10 cellular contexts compared by ENCODE assay signal in the genomic region with DNA sequence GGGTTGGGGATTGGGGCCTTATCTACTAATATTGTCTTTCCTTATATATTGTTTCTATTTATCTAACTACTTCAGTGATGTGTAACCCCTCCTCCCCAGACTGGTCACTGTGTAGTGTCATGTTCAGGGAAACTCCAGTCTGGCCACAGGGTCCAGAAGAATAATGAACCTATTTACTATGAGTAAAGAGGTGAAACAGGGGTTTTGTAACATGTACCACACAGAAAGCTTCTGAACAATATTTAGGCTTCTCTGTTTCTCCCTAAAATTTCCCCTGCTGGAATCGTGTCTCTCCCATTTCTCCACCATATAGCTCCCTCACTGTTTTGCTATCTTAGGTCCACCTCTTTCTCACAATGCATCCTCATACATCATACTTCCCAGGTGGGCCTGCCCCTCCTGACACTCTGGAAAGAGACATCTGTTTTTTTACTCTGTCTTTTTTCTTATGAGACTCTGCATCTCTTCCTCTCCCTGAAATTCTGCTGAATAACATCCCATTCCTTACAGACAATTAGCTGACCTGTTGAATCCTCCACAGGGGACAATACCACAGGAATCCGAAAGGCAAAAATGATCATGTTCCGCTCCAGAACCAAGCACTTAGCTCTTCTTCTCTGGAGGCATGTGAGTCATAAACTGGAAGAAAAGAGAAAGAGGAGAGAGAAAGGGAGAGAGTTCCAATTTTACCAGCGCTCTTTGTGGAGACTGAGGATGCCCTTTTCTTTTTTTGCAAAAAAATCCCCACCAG.
DNase-seq lines count a peak whose midpoint lies in the region; ATAC-seq, FAIRE-seq and TF ChIP-seq lines count a peak whose summit lies in the region.
"Had no signal": no experiment of that assay in that cellular context is flagged by ENCODE, and none has a peak within 500 bp of the region (broad histone marks: within the 10 kb centered on the region; RNA-seq: fewer than 3 reads in every experiment).

No MANE protein-coding gene starts in this region.

- TF ChIP-seq CTCF in natural killer cell (IDR thresholded peaks at IDR 0.05) (no peak), H9 (conservative IDR thresholded peaks at IDR 0.05) (no peak)

- H2BK120ac ChIP-seq in H9 (ENCODE audit: low read depth, low read length, poor library complexity, severe bottlenecking): no peak overlapping the region

- FAIRE-seq in small intestine (lab: Jason Lieb, UNC): no peak

- no peak overlapping the region for H3K23ac ChIP-seq in H9 (ENCODE audit: insufficient read length, low read depth, low read length)

- H3K4me1 ChIP-seq in H9 (ENCODE audit: insufficient read depth, low read length) (no peaks in the 10 kb centered on the region), small intestine (ENCODE audit: control insufficient read depth in 2 of 2, insufficient read depth in 1 of 2, low read depth in 1 of 2, low read length in 1 of 2) (no peaks in the 10 kb centered on the region)

- no peak overlapping the region for H3K56ac ChIP-seq in H9 (ENCODE audit: insufficient read length, low read depth, low read length)

- H3K9ac ChIP-seq in H9 (ENCODE audit: extremely low read depth, insufficient read length, low read length): no peak overlapping the region

- H3K27ac Mint-ChIP-seq in natural killer cell: no peak overlapping the region
- no peak overlapping the region for H3K27ac Mint-ChIP-seq in H9

- no peaks in the 10 kb centered on the region for H3K36me3 Mint-ChIP-seq in natural killer cell
- no peaks in the 10 kb centered on the region for H3K36me3 Mint-ChIP-seq in H9 (ENCODE audit: insufficient read depth in 1 of 3, low read depth in 3 of 3)

- no peak overlapping the region for H3K4me2 ChIP-seq in H9 (ENCODE audit: insufficient read depth, insufficient read length, low read length)

- no peaks in the 10 kb centered on the region for H3K23me2 ChIP-seq in H9 (ENCODE audit: insufficient read length, low read depth, low read length, poor library complexity, severe bottlenecking)

- no peak overlapping the region for H3T11ph ChIP-seq in H9 (ENCODE audit: low read length)

- intact Hi-C loops in natural killer cell (cut with micrococcal nuclease): no loop called here

- H3K4me3 Mint-ChIP-seq in natural killer cell (no peak overlapping the region), H9 (no peak overlapping the region)
- H3K4me3 Mint-ChIP-seq: nephron progenitor cell had no signal

- H2BK12ac ChIP-seq in H9 (ENCODE audit: insufficient read length, low read depth, low read length): no peak overlapping the region

- ATAC-seq in GM18511 (IDR thresholded peaks at IDR 0.05; ENCODE audit: unreplicated experiment) (peak; percentile 83), natural killer cell (peak in 2 of 3 donors; percentile 53 to 61)

- H2BK15ac ChIP-seq in H9 (ENCODE audit: low read depth, low read length): no peak overlapping the region

- no CpG with 5 or more reads among the region's 4 CpGs for WGBS in H9 (ENCODE audit: extremely low coverage, insufficient read length, low lambda C conversion rate)
- WGBS in small intestine, 3 donors: 85 to 90% (median 88%) methylated on average over 4 of the region's 4 CpGs

- H4K20me1 ChIP-seq in H9 (ENCODE audit: control insufficient read depth, insufficient read depth, insufficient read length): no peaks in the 10 kb centered on the region

- no peak overlapping the region for H2BK20ac ChIP-seq in H9 (ENCODE audit: low read depth, low read length, poor library complexity, severe bottlenecking)

- H2AFZ ChIP-seq in H9 (ENCODE audit: low read length): no peak overlapping the region

- no peak overlapping the region for H3K4ac ChIP-seq in H9 (ENCODE audit: low read depth, low read length)

- no peak overlapping the region for H2BK5ac ChIP-seq in H9 (ENCODE audit: insufficient read length, low read length)

- H3K4me3 ChIP-seq in small intestine (ENCODE audit: low read depth in 1 of 2, low read length in 2 of 2): no peak overlapping the region

- H3K9me3 Mint-ChIP-seq in natural killer cell: no peaks in the 10 kb centered on the region
- no peaks in the 10 kb centered on the region for H3K9me3 Mint-ChIP-seq in H9
- H3K9me3 Mint-ChIP-seq: nephron progenitor cell had no signal

- H4K8ac ChIP-seq in H9 (replicated peaks; ENCODE audit: insufficient read length, low read depth, low read length): no peak overlapping the region

- no peak overlapping the region for H3K18ac ChIP-seq in H9 (ENCODE audit: insufficient read length, low read depth, low read length)

- no peaks in the 10 kb centered on the region for H3K36me3 ChIP-seq in small intestine (ENCODE audit: control insufficient read depth in 2 of 2, insufficient read depth in 2 of 2, low read length in 2 of 2)

- no peaks in the 10 kb centered on the region for H3K27me3 Mint-ChIP-seq in natural killer cell (ENCODE audit: low read depth in 2 of 2)
- no peaks in the 10 kb centered on the region for H3K27me3 Mint-ChIP-seq in H9 (ENCODE audit: low read depth)

- no peak overlapping the region for H2AK5ac ChIP-seq in H9 (ENCODE audit: insufficient read length, low read length)

- H3K27me3 ChIP-seq in H9 (ENCODE audit: insufficient read depth, low read length): no peaks in the 10 kb centered on the region
- no peaks in the 10 kb centered on the region for H3K27me3 ChIP-seq in small intestine (ENCODE audit: control insufficient read depth in 2 of 2, insufficient read depth in 2 of 2, low read length in 2 of 2)

- no peaks in the 10 kb centered on the region for H3K79me1 ChIP-seq in H9 (ENCODE audit: insufficient read depth, low read depth, low read length, poor library complexity, severe bottlenecking)

- H3K14ac ChIP-seq in H9 (ENCODE audit: insufficient read depth, low read length): no peak overlapping the region

- H4K91ac ChIP-seq in H9 (ENCODE audit: insufficient read length, low read depth, low read length): no peak overlapping the region

- H3K79me2 ChIP-seq in H9 (ENCODE audit: insufficient read depth, low read length): no peaks in the 10 kb centered on the region

- H3K4me1 Mint-ChIP-seq in natural killer cell: peaks cover 4 to 7% of the 10 kb centered on the region in 2 donors
- peaks cover 2% of the 10 kb centered on the region in 2 experiments; a peak in 2 of 4 replicates for H3K4me1 Mint-ChIP-seq in H9

- no peaks in the 10 kb centered on the region for H3K9me3 ChIP-seq in H9 (ENCODE audit: control insufficient read depth, low read depth, low read length)
- H3K9me3 ChIP-seq in small intestine (ENCODE audit: control insufficient read depth, low read depth): no peaks in the 10 kb centered on the region

- no peak overlapping the region for H4K5ac ChIP-seq in H9 (ENCODE audit: insufficient read length, low read depth, low read length)

- no peak overlapping the region for H3K27ac ChIP-seq in H9 (ENCODE audit: insufficient read length, low read depth, low read length)
- H3K27ac ChIP-seq in small intestine (ENCODE audit: low read depth in 1 of 2, low read length in 1 of 2): no peak overlapping the region

- peak; percentile 31 for DNase-seq in H4 (ENCODE audit: low spot score)
- DNase-seq in HK-2 (ENCODE audit: unreplicated experiment): peak; percentile 17
- no peak for DNase-seq in natural killer cell
- DNase-seq in H9: no peak
- no peak for DNase-seq in SKM-1 (lab: John Stamatoyannopoulos, UW; ENCODE audit: unreplicated experiment)
- DNase-seq in activated naive CD4-positive, alpha-beta T cell treated with Interleukin-2 at 50 U/mL for 16 hours: no peak
- no peak for DNase-seq in small intestine
- DNase-seq: activated gamma-delta T cell, nephron progenitor cell had no signal

Comparison
In these comparisons a context has a peak if more than half of its experiments do, and no peak if none do; other contexts are left out.
1. DNase-seq: peak in H4 (single experiment) and HK-2 (single experiment); none in natural killer cell (single experiment), H9 (single experiment), SKM-1 (single experiment), activated naive CD4-positive, alpha-beta T cell treated with Interleukin-2 at 50 U/mL for 16 hours (single experiment) and small intestine (single experiment).